In genomic region chr10:61000769-61001730, GRCh38 we compare ENCODE assay signal across 8 cellular contexts. TPM values are rescaled to one million over a fixed set of nuclear protein-coding genes. Genes with fewer than 3 reads are reported as not detected.
DNase-seq lines count a peak whose midpoint lies in the region; ATAC-seq and TF ChIP-seq lines count a peak whose summit lies in the region.

No MANE protein-coding gene starts in this region.

- no peaks in the 10 kb centered on the region for H3K4me1 ChIP-seq in BLaER1
- H3K4me1 ChIP-seq in iPS-20b (ENCODE audit: insufficient read depth, low read length): no peaks in the 10 kb centered on the region
- peaks cover 2% of the 10 kb centered on the region for H3K4me1 ChIP-seq in skeletal muscle satellite cell (ENCODE audit: control insufficient read depth, insufficient read depth, low read length)

- DNase-seq in astrocyte of the spinal cord (ENCODE audit: low read depth, low spot score) (peak; percentile 16), CD1c-positive myeloid dendritic cell (ENCODE audit: extremely low spot score) (no peak), NCI-H2029 (lab: John Stamatoyannopoulos, UW) (no peak)

- H3K27me3 Mint-ChIP-seq in IgD-negative memory B cell: peaks cover 28% of the 10 kb centered on the region

- H3K36me3 ChIP-seq in BLaER1: no peaks in the 10 kb centered on the region
- no peaks in the 10 kb centered on the region for H3K36me3 ChIP-seq in iPS-20b (ENCODE audit: insufficient read depth, low read depth, low read length)
- H3K36me3 ChIP-seq in skeletal muscle satellite cell (ENCODE audit: insufficient read depth, low read length): no peaks in the 10 kb centered on the region

- peaks cover 0 to 2% (median 2%) of the 10 kb centered on the region in 3 donors for H3K4me1 Mint-ChIP-seq in IgD-negative memory B cell

- H3K36me3 Mint-ChIP-seq in IgD-negative memory B cell: no peaks in the 10 kb centered on the region

- H3K9me3 ChIP-seq in BLaER1: no peaks in the 10 kb centered on the region
- H3K9me3 ChIP-seq in iPS-20b (ENCODE audit: insufficient read depth, low read depth, low read length): no peaks in the 10 kb centered on the region
- H3K9me3 ChIP-seq in skeletal muscle satellite cell (replicated peaks; ENCODE audit: low read length): no peaks in the 10 kb centered on the region

- H3K4me2 ChIP-seq in BLaER1 (peak overlapping the region; percentile 83), skeletal muscle satellite cell (ENCODE audit: low read length) (peak overlapping the region; percentile 94)

- no peak for ATAC-seq in HG02678 (IDR thresholded peaks at IDR 0.05; ENCODE audit: unreplicated experiment)

- H3K4me3 ChIP-seq in BLaER1: peak overlapping the region; percentile 61
- peak overlapping the region; percentile 59 for H3K4me3 ChIP-seq in astrocyte of the spinal cord (ENCODE audit: low read depth, low read length)
- H3K4me3 ChIP-seq in iPS-20b (ENCODE audit: low read length): peak overlapping the region; percentile 84
- H3K4me3 ChIP-seq in skeletal muscle satellite cell (ENCODE audit: low read length): peak overlapping the region; percentile 75

- H3K9me3 Mint-ChIP-seq in IgD-negative memory B cell: no peaks in the 10 kb centered on the region

- H3K27ac ChIP-seq in BLaER1 (no peak overlapping the region), iPS-20b (ENCODE audit: low read length) (no peak overlapping the region)

- in situ Hi-C loops in astrocyte of the spinal cord (cut with HindIII; ENCODE audit: low sequenced_read_pairs): no loop called here

- H3K27ac Mint-ChIP-seq in IgD-negative memory B cell: no peak overlapping the region

- H3K9ac ChIP-seq in BLaER1 (no peak overlapping the region), iPS-20b (ENCODE audit: low read depth, low read length) (no peak overlapping the region; the same call in 1 of the 2 replicates), skeletal muscle satellite cell (ENCODE audit: low read depth, low read length) (peak overlapping the region; percentile 31)

- peak overlapping the region in 3 of 4 donors; percentile 64 to 86 (median 80) for H3K4me3 Mint-ChIP-seq in IgD-negative memory B cell

- TF ChIP-seq CTCF in astrocyte of the spinal cord (IDR thresholded peaks at IDR 0.05; ENCODE audit: low read depth, low read length): no peak

- no peaks in the 10 kb centered on the region for H4K20me1 ChIP-seq in BLaER1

- H3K27me3 ChIP-seq in BLaER1: peaks cover 18% of the 10 kb centered on the region
- H3K27me3 ChIP-seq in iPS-20b (ENCODE audit: insufficient read depth, low read length): peaks cover 29% of the 10 kb centered on the region
- peaks cover 5% of the 10 kb centered on the region for H3K27me3 ChIP-seq in skeletal muscle satellite cell (ENCODE audit: control insufficient read depth, insufficient read depth, low read length)

RNA-seq across cellular contexts. Expression of gene RHOBTB1, which starts 57.1 kb away (rescaled TPM):
- polyA plus RNA-seq in IgD-negative memory B cell: 0.16 TPM
- 6.8 and 11.8 TPM in 2 replicates for total RNA-seq in skeletal muscle satellite cell (2012; rRNA removed)
